Comparison of ENCODE assay signal across 1 cellular context in genomic region chr16:69833357-69833781, GRCh38.
TF ChIP-seq lines count a peak whose summit lies in the region.

No MANE protein-coding gene starts in this region.

TF ChIP-seq in SK-N-SH, 30 proteins besides CTCF, POLR2A, EP300 and RAD21 (continued from another document):
- TF ChIP-seq USF1 (IDR thresholded peaks at IDR 0.05; ENCODE audit: borderline replicate concordance, low read depth) (no peak), USF2 (IDR thresholded peaks at IDR 0.05; ENCODE audit: borderline replicate concordance, low read depth, low read length) (no peak), GABPA (IDR thresholded peaks at IDR 0.05; ENCODE audit: low read depth) (no peak), NFIC (IDR thresholded peaks at IDR 0.05; ENCODE audit: borderline replicate concordance) (0 out of 2 replicates have a peak, but pooled peaks have one; percentile 25), MXI1 (IDR thresholded peaks at IDR 0.05; ENCODE audit: low read depth, low read length) (0 out of 2 replicates have a peak, but pooled peaks have one; percentile 9), RCOR1 (IDR thresholded peaks at IDR 0.05; ENCODE audit: low read length) (no peak), FOSL2 (IDR thresholded peaks at IDR 0.05; ENCODE audit: borderline replicate concordance, low read depth) (no peak), FOXJ3 (CRISPR knock-in tag; IDR thresholded peaks at IDR 0.05) (no peak), SIN3A (IDR thresholded peaks at IDR 0.05; ENCODE audit: borderline replicate concordance, low read depth, low read length) (no peak), IRF3 (IDR thresholded peaks at IDR 0.05; ENCODE audit: low read depth, low read length) (no peak), TCF12 (IDR thresholded peaks at IDR 0.05) (no peak), POLR2AphosphoS5 (IDR thresholded peaks at IDR 0.05; ENCODE audit: low read depth, low read length) (no peak), ZBTB33 (IDR thresholded peaks at IDR 0.05; ENCODE audit: borderline replicate concordance, low read depth) (no peak), EZH2phosphoT487 (IDR thresholded peaks at IDR 0.05; ENCODE audit: borderline replicate concordance, low read depth) (no peak)
TF ChIP-seq in SK-N-SH: peak in this region for 4.
